ENCODE assay signal across 20 cellular contexts in genomic region chr7:910931-911431, GRCh38.
"Had no signal": no experiment of that assay in that cellular context is flagged by ENCODE, and none has a peak within 500 bp of the region (broad histone marks: within the 10 kb centered on the region; RNA-seq: fewer than 3 reads in every experiment).

No MANE protein-coding gene starts in this region.

- H3K27me3 Mint-ChIP-seq: activated B cell treated with CpG ODN at 0.5 μM for 24 hours; activated CD8-positive, alpha-beta T cell treated with anti-CD3 and anti-CD28 coated beads for 36 hours; activated naive CD8-positive, alpha-beta T cell; naive B cell; stimulated activated memory B cell treated with anti-CD40 and anti-IgM and Interleukin-4, amounts not matched to agents 10 μg/mL and 1 μg/mL and 100 μg/mL, for 72 hours had no signal

- H3K27ac ChIP-seq: body of pancreas, epithelial cell of prostate, upper lobe of left lung had no signal

- H3K27me3 ChIP-seq: body of pancreas, upper lobe of left lung had no signal

- H3K27ac Mint-ChIP-seq: activated B cell treated with CpG ODN at 0.5 μM for 24 hours; activated CD8-positive, alpha-beta T cell treated with anti-CD3 and anti-CD28 coated beads for 36 hours; T-helper 2 cell treated with Interferon-gamma antibody and Interleukin-4, amounts not matched to agents 5 μg/mL and 100 μg/mL, for 36 hours had no signal

- DNase-seq: activated B cell treated with CpG ODN at 0.5 μM for 24 hours; activated CD4-positive, alpha-beta T cell treated with anti-CD3 and anti-CD28 coated beads for 48 hours; activated CD8-positive, alpha-beta memory T cell treated with anti-CD3 and anti-CD28 coated beads, Interleukin-2, amount 50 U/mL, for 4 hours; activated gamma-delta T cell treated with Interleukin-2 at 50 U/mL for 16 hours; activated T-cell treated with anti-CD3 and anti-CD28 coated beads, Interleukin-2, amount 50 U/mL, for 48 hours; amniotic stem cell; body of pancreas; dermis blood vessel endothelial cell; naive B cell; posterior cingulate gyrus; retina; stimulated activated CD4-positive, alpha-beta T cell treated with anti-CD3 and anti-CD28 coated beads, Interleukin-2, amount 100 ng/mL, for 48 hours; SW 1271 had no signal

- H3K36me3 Mint-ChIP-seq: activated naive CD8-positive, alpha-beta T cell; naive B cell; stimulated activated memory B cell treated with anti-CD40 and anti-IgM and Interleukin-4, amounts not matched to agents 10 μg/mL and 1 μg/mL and 100 μg/mL, for 72 hours had no signal

- H3K9me3 ChIP-seq: body of pancreas, upper lobe of left lung had no signal

- H3K9me3 Mint-ChIP-seq: activated B cell treated with CpG ODN at 0.5 μM for 24 hours; activated CD8-positive, alpha-beta T cell treated with anti-CD3 and anti-CD28 coated beads for 36 hours; naive B cell; stimulated activated memory B cell treated with anti-CD40 and anti-IgM and Interleukin-4, amounts not matched to agents 10 μg/mL and 1 μg/mL and 100 μg/mL, for 72 hours; T-helper 2 cell treated with Interferon-gamma antibody and Interleukin-4, amounts not matched to agents 5 μg/mL and 100 μg/mL, for 36 hours had no signal

- H3K4me3 ChIP-seq: body of pancreas, lung, upper lobe of left lung had no signal

- H3K4me3 Mint-ChIP-seq: stimulated activated memory B cell treated with anti-CD40 and anti-IgM and Interleukin-4, amounts not matched to agents 10 μg/mL and 1 μg/mL and 100 μg/mL, for 72 hours; T-helper 2 cell treated with Interferon-gamma antibody and Interleukin-4, amounts not matched to agents 5 μg/mL and 100 μg/mL, for 36 hours had no signal
